In the genomic region with DNA sequence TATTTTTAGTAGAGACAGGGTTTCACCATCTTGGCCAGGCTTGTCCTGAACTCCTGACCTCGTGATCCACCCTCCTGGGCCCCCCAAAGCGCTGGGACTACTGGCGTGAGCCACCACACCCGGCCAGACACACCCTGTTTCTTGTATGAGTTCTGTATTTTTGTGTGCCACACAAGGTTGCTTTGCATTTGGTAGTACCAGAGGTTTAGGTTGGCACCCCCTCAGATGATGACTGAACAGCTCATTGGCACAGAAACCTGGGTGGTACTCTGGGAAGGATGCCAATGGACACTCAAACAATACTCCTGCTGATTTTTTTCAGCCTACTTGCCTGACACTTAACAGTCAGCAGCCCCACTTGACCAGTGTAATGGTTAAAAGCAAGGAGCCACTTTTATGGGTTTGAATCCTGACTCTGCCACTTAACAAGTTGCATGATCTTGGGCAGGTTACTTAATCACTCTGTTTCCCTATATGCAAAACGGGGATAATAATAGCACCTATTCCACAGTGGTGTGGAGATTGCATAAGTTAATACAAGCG, we compare ENCODE assay signal across 10 cellular contexts. TPM values are rescaled to one million over a fixed set of nuclear protein-coding genes. Genes with fewer than 3 reads are reported as not detected.
A peak's percentile ranks its signal among the peaks of the same experiment; 100 is the strongest.
DNase-seq lines count a peak whose midpoint lies in the region; ATAC-seq and TF ChIP-seq lines count a peak whose summit lies in the region.
"Had no signal": no experiment of that assay in that cellular context is flagged by ENCODE, and none has a peak within 500 bp of the region (broad histone marks: within the 10 kb centered on the region; RNA-seq: fewer than 3 reads in every experiment).

No MANE protein-coding gene starts in this region.

- H3K9me3 Mint-ChIP-seq in glutamatergic neuron (ENCODE audit: unreplicated experiment) (no peaks in the 10 kb centered on the region), endothelial cell (ENCODE audit: unreplicated experiment) (no peaks in the 10 kb centered on the region)

- H3K4me3 ChIP-seq in GM23248 = no peak overlapping the region
- H3K4me3 ChIP-seq in fibroblast of the aortic adventitia (ENCODE audit: low read depth, low read length) = no peak overlapping the region

- no peak for TF ChIP-seq POLR2A in GM18505 (IDR thresholded peaks at IDR 0.05; ENCODE audit: borderline replicate concordance, extremely low read depth, insufficient read depth, insufficient read length)

- no peak overlapping the region for H2AFZ ChIP-seq in GM23248

- no peaks in the 10 kb centered on the region for H3K79me2 ChIP-seq in GM23248 (ENCODE audit: insufficient read depth)

- H3K4me2 ChIP-seq in GM23248 (ENCODE audit: unreplicated experiment) = peak overlapping the region; percentile 61

- H3K36me3 ChIP-seq in GM23248 (ENCODE audit: low read depth) = no peaks in the 10 kb centered on the region

- peak overlapping the region; percentile 82 for H3K27ac ChIP-seq in GM23248
- H3K27ac ChIP-seq: VCaP had no signal

- TF ChIP-seq CTCF in fibroblast of the aortic adventitia (IDR thresholded peaks at IDR 0.05; ENCODE audit: insufficient read depth, low read length) (no peak), glutamatergic neuron (IDR thresholded peaks at IDR 0.05; ENCODE audit: partially characterized antibody, unreplicated experiment) (no peak), endothelial cell (IDR thresholded peaks at IDR 0.05; ENCODE audit: unreplicated experiment) (no peak)

- no peaks in the 10 kb centered on the region for H4K20me1 ChIP-seq in GM23248 (ENCODE audit: insufficient read depth)

- DNase-seq in DMS79 (lab: John Stamatoyannopoulos, UW) (peak; percentile 89), GM23248 (peak; percentile 70), NOMO-1 treated with DMSO at 0.1 percent for 48 hours (lab: John Stamatoyannopoulos, UW; ENCODE audit: unreplicated experiment) (peak; percentile 70), fibroblast of the aortic adventitia (ENCODE audit: low read depth) (peak; percentile 63), glutamatergic neuron (no peak), endothelial cell (ENCODE audit: low spot score) (no peak)

- no peaks in the 10 kb centered on the region for H3K36me3 Mint-ChIP-seq in glutamatergic neuron (ENCODE audit: unreplicated experiment)
- H3K36me3 Mint-ChIP-seq in endothelial cell (ENCODE audit: low read depth, unreplicated experiment) = no peaks in the 10 kb centered on the region
- H3K36me3 Mint-ChIP-seq: activated naive CD8-positive, alpha-beta T cell had no signal

- 61 to 65% methylated on average over 6 of the region's 6 CpGs for WGBS in GM23248 (ENCODE audit: low coverage in 1 of 2, low lambda C conversion rate in 2 of 2, missing lambda C conversion rate in 2 of 2), 2 experiments

- peak overlapping the region; percentile 52; the same call in 1 of the 2 replicates for H3K9ac ChIP-seq in GM23248

- in situ Hi-C loops in GM23248 (cut with MboI) = no loop called here

- no peaks in the 10 kb centered on the region for H3K9me3 ChIP-seq in GM23248 (ENCODE audit: low read depth)

- no peak overlapping the region for H3K27ac Mint-ChIP-seq in glutamatergic neuron (ENCODE audit: unreplicated experiment)
- H3K27ac Mint-ChIP-seq in endothelial cell (ENCODE audit: unreplicated experiment) = no peak overlapping the region
- H3K27ac Mint-ChIP-seq: activated naive CD8-positive, alpha-beta T cell had no signal

- peaks cover 16% of the 10 kb centered on the region for H3K4me1 ChIP-seq in GM23248 (ENCODE audit: insufficient read depth)

- H3F3A ChIP-seq in GM23248 (ENCODE audit: insufficient read depth) = peaks cover 11% of the 10 kb centered on the region; the same call in 1 of the 2 replicates

- H3K27me3 Mint-ChIP-seq in glutamatergic neuron (ENCODE audit: unreplicated experiment) (no peaks in the 10 kb centered on the region), endothelial cell (ENCODE audit: unreplicated experiment) (peaks cover 2% of the 10 kb centered on the region)
- H3K27me3 Mint-ChIP-seq: activated naive CD8-positive, alpha-beta T cell had no signal

- H3K4me1 Mint-ChIP-seq in glutamatergic neuron (ENCODE audit: low read depth, unreplicated experiment) (no peaks in the 10 kb centered on the region), endothelial cell (ENCODE audit: unreplicated experiment) (peaks cover 9% of the 10 kb centered on the region)

- H3K27me3 ChIP-seq in GM23248 (replicated peaks; ENCODE audit: insufficient read depth) = no peaks in the 10 kb centered on the region

- no peaks in the 10 kb centered on the region for H3K9me2 ChIP-seq in GM23248 (ENCODE audit: insufficient read depth)

- no peak for ATAC-seq in GM18505 (IDR thresholded peaks at IDR 0.05; ENCODE audit: unreplicated experiment)
- ATAC-seq in GM18861 (IDR thresholded peaks at IDR 0.05; ENCODE audit: unreplicated experiment) = no peak

- H3K4me3 Mint-ChIP-seq in glutamatergic neuron (ENCODE audit: unreplicated experiment) = no peak overlapping the region
- H3K4me3 Mint-ChIP-seq in endothelial cell (ENCODE audit: unreplicated experiment) = no peak overlapping the region
- H3K4me3 Mint-ChIP-seq: activated naive CD8-positive, alpha-beta T cell had no signal

RNA-seq across cellular contexts. Expression of a gene that starts 39.2 kb away (rescaled TPM):
- total RNA-seq in GM23248 (2014; rRNA removed; shearing (Covaris generic)) = 1.6 TPM in 1 of 2 replicates, not detected in the other
- polyA plus RNA-seq in GM23248 (2016; fragmentation: Nextera tagmentation; extraction: Ambion mirVana) = 1.0 and 1.2 TPM in 2 replicates
- 0.81 TPM in 1 of 2 replicates, not detected in the other for total RNA-seq in fibroblast of the aortic adventitia (ENCODE audit: low replicate concordance)
- total RNA-seq in glutamatergic neuron (ENCODE audit: unreplicated experiment) = not detected
- total RNA-seq in endothelial cell (ENCODE audit: unreplicated experiment) = 2.1 TPM

RNA-seq across cellular contexts. Expression of a gene that starts 49.3 kb away (rescaled TPM):
- total RNA-seq in GM23248 (2014; rRNA removed; shearing (Covaris generic)) = 101 and 130 TPM in 2 replicates
- polyA plus RNA-seq in GM23248 (2016; fragmentation: Nextera tagmentation; extraction: Ambion mirVana) = 102 and 104 TPM in 2 replicates
- total RNA-seq in fibroblast of the aortic adventitia (ENCODE audit: low replicate concordance) (27.2 and 125 TPM in 2 replicates), glutamatergic neuron (ENCODE audit: unreplicated experiment) (80.1 TPM), endothelial cell (ENCODE audit: unreplicated experiment) (77.3 TPM)

Comparison
In these comparisons a context has a peak if more than half of its experiments do, and no peak if none do; other contexts are left out.
1. DNase-seq: peak in DMS79 (single experiment), GM23248 (single experiment), NOMO-1 treated with DMSO at 0.1 percent for 48 hours (single experiment) and fibroblast of the aortic adventitia (single experiment); none in glutamatergic neuron (single experiment) and endothelial cell (single experiment).